ENCODE assay signal across 8 cellular contexts in the genomic region with DNA sequence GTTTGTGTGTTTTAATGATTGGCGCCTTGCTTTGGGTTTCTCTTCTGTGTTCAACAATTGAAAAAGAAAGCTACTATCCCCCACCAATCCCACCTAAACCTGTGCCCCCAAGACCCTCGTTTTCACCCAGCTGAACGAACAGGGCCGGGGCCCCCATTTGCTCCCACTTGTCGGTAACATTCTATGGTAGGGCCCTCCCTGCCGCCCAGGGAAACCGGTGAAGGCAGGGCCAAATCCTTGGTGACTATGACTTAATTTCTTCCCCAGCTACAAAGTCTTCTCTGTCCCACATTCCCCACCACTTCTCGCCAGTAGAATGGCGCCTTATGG. TPM values are rescaled to one million over a fixed set of nuclear protein-coding genes. Genes with fewer than 3 reads are reported as not detected.
DNase-seq lines count a peak whose midpoint lies in the region; ATAC-seq lines count a peak whose summit lies in the region.

No MANE protein-coding gene starts in this region.

- no peaks in the 10 kb centered on the region for H3K9me3 Mint-ChIP-seq in T-helper 1 cell treated with Interleukin-12 subunit alpha and Interleukin-12 subunit beta and Interleukin-4 antibody, amounts not matched to agents 30 μg/mL and 1 μg/mL, for 36 hours
- no peaks in the 10 kb centered on the region for H3K9me3 Mint-ChIP-seq in activated naive CD4-positive, alpha-beta T cell treated with anti-CD3 and anti-CD28 coated beads, Interleukin-2, amount 50 U/mL, for 72 hours

- peaks cover 50% of the 10 kb centered on the region for H3K4me1 Mint-ChIP-seq in T-helper 1 cell treated with Interleukin-12 subunit alpha and Interleukin-12 subunit beta and Interleukin-4 antibody, amounts not matched to agents 30 μg/mL and 1 μg/mL, for 36 hours (ENCODE audit: low read depth)

- no peaks in the 10 kb centered on the region for H3K27me3 Mint-ChIP-seq in T-helper 1 cell treated with Interleukin-12 subunit alpha and Interleukin-12 subunit beta and Interleukin-4 antibody, amounts not matched to agents 30 μg/mL and 1 μg/mL, for 36 hours (ENCODE audit: low read depth)

- no peaks in the 10 kb centered on the region for H3K9me3 ChIP-seq in iPS-20b (ENCODE audit: insufficient read depth, low read depth, low read length)

- H3K27ac Mint-ChIP-seq in T-helper 1 cell treated with Interleukin-12 subunit alpha and Interleukin-12 subunit beta and Interleukin-4 antibody, amounts not matched to agents 30 μg/mL and 1 μg/mL, for 36 hours, result peak overlapping the region; percentile 97
- H3K27ac Mint-ChIP-seq in activated naive CD4-positive, alpha-beta T cell treated with anti-CD3 and anti-CD28 coated beads, Interleukin-2, amount 50 U/mL, for 72 hours, result peak overlapping the region; percentile 96 to 100

- H3K36me3 ChIP-seq in iPS-20b (ENCODE audit: insufficient read depth, low read depth, low read length), result peaks cover 37% of the 10 kb centered on the region

- ATAC-seq in activated naive CD4-positive, alpha-beta T cell treated with anti-CD3 and anti-CD28 coated beads, Interleukin-2, amount 50 U/mL, for 72 hours, result no peak
- no peak for ATAC-seq in HG03025 (IDR thresholded peaks at IDR 0.05; ENCODE audit: low FRiP score, unreplicated experiment)

- peak overlapping the region; percentile 99 for H3K4me3 ChIP-seq in iPS-20b (ENCODE audit: low read length)

- H3K36me3 Mint-ChIP-seq in T-helper 1 cell treated with Interleukin-12 subunit alpha and Interleukin-12 subunit beta and Interleukin-4 antibody, amounts not matched to agents 30 μg/mL and 1 μg/mL, for 36 hours (ENCODE audit: low read depth), result peaks cover 51% of the 10 kb centered on the region
- H3K36me3 Mint-ChIP-seq in activated naive CD4-positive, alpha-beta T cell treated with anti-CD3 and anti-CD28 coated beads, Interleukin-2, amount 50 U/mL, for 72 hours, result peaks cover 44 to 47% of the 10 kb centered on the region in 2 donors

- DNase-seq in T-helper 1 cell, result no peak
- no peak for DNase-seq in activated naive CD4-positive, alpha-beta T cell treated with anti-CD3 and anti-CD28 coated beads, Interleukin-2, amount 50 U/mL, for 72 hours (ENCODE audit: low spot score in 2 of 2)
- peak in 1 of 49 donors; percentile 34 for DNase-seq in substantia nigra (lab: John Stamatoyannopoulos, UW)
- no peak for DNase-seq in EL
- no peak for DNase-seq in CD1c-positive myeloid dendritic cell (ENCODE audit: extremely low spot score)

- H3K27ac ChIP-seq in iPS-20b (ENCODE audit: low read length) (peak overlapping the region; percentile 79), substantia nigra (ENCODE audit: low read depth, low read length, poor library complexity, severe bottlenecking) (peak overlapping the region; percentile 46)

- peak overlapping the region; percentile 98 for H3K9ac ChIP-seq in iPS-20b (ENCODE audit: low read depth, low read length)

- peaks cover 11% of the 10 kb centered on the region for H3K4me1 ChIP-seq in iPS-20b (ENCODE audit: insufficient read depth, low read length)

- peak overlapping the region; percentile 99 for H3K4me3 Mint-ChIP-seq in T-helper 1 cell treated with Interleukin-12 subunit alpha and Interleukin-12 subunit beta and Interleukin-4 antibody, amounts not matched to agents 30 μg/mL and 1 μg/mL, for 36 hours

- no peaks in the 10 kb centered on the region for H3K27me3 ChIP-seq in iPS-20b (ENCODE audit: insufficient read depth, low read length)

RNA-seq across cellular contexts. Expression of gene SNRNP200, which starts 0.6 kb away (rescaled TPM):
- total RNA-seq in activated naive CD4-positive, alpha-beta T cell treated with anti-CD3 and anti-CD28 coated beads, Interleukin-2, amount 50 U/mL, for 72 hours, result 100 to 1,000 TPM; 187 to 193 TPM

RNA-seq across cellular contexts. Expression of gene ITPRIPL1, which starts 19.2 kb away (rescaled TPM):
- total RNA-seq in activated naive CD4-positive, alpha-beta T cell treated with anti-CD3 and anti-CD28 coated beads, Interleukin-2, amount 50 U/mL, for 72 hours, result 10 to 100 TPM; 15.5 to 28.2 TPM

RNA-seq across cellular contexts. Expression of gene NCAPH, which starts 29.6 kb away (rescaled TPM):
- 10 to 100 TPM; 79.1 to 88.6 TPM for total RNA-seq in activated naive CD4-positive, alpha-beta T cell treated with anti-CD3 and anti-CD28 coated beads, Interleukin-2, amount 50 U/mL, for 72 hours

RNA-seq across cellular contexts. Expression of gene CIAO1, which starts 39.9 kb away (rescaled TPM):
- total RNA-seq in activated naive CD4-positive, alpha-beta T cell treated with anti-CD3 and anti-CD28 coated beads, Interleukin-2, amount 50 U/mL, for 72 hours, result 10 to 100 TPM; 71.5 to 82.9 TPM

RNA-seq across cellular contexts. Expression of gene TMEM127, which starts 40.1 kb away (rescaled TPM):
- 10 to 100 TPM; 16.5 to 17.6 TPM for total RNA-seq in activated naive CD4-positive, alpha-beta T cell treated with anti-CD3 and anti-CD28 coated beads, Interleukin-2, amount 50 U/mL, for 72 hours
